ENCODE assay signal across 9 cellular contexts in genomic region chr11:10076458-10077141, GRCh38.
A peak's percentile ranks its signal among the peaks of the same experiment; 100 is the strongest.
DNase-seq lines count a peak whose midpoint lies in the region; ATAC-seq, FAIRE-seq and TF ChIP-seq lines count a peak whose summit lies in the region.
"Had no signal": no experiment of that assay in that cellular context is flagged by ENCODE, and none has a peak within 500 bp of the region (broad histone marks: within the 10 kb centered on the region; RNA-seq: fewer than 3 reads in every experiment).

No MANE protein-coding gene starts in this region.

- H3K79me1 ChIP-seq in IMR-90 (ENCODE audit: low read depth in 1 of 2, low read length in 2 of 2): peaks cover 17 to 47% of the 10 kb centered on the region in 2 experiments

- H2BK5ac ChIP-seq in IMR-90 (ENCODE audit: low read depth, low read length, poor library complexity, severe bottlenecking): peak overlapping the region; percentile 52

- no TSS peak for BruUV-seq in IMR-90 (replicated peaks; lab: Mats Ljungman, UMichigan)

- no peaks in the 10 kb centered on the region for H3K36me3 ChIP-seq in BJ (ENCODE audit: control insufficient read depth, insufficient read depth, low read length)
- no peaks in the 10 kb centered on the region for H3K36me3 ChIP-seq in IMR-90 (ENCODE audit: control insufficient read depth, insufficient read depth, low read length)

- no peak overlapping the region for H3K27ac ChIP-seq in IMR-90 (ENCODE audit: insufficient read depth, low read length)
- no peak overlapping the region for H3K27ac ChIP-seq in foreskin keratinocyte

- CTCF ChIA-PET in BJ (lab: Yijun Ruan, JAX) (interaction anchor here (0.7 to 1.1 kb wide), 5 partner anchors 8 to 147 kb away, joined by 3 to 4 read pairs (median 3); no protein-coding TSS in a partner anchor), IMR-90 (lab: Yijun Ruan, JAX) (interaction anchor here (0.5 to 1.5 kb wide), 5 partner anchors 8 to 49 kb away, joined by 3 to 4 read pairs (median 3); no protein-coding TSS in a partner anchor)
- CTCF ChIA-PET in activated CD4-positive, alpha-beta T cell treated with anti-CD3 and anti-CD28 coated beads, Interleukin-2, amount 10 ng/mL, durations not matched to agents 7 days and 5 days (lab: Charles Lee): interaction anchor here (0.5 to 1.2 kb wide), 3 partner anchors 15 to 641 kb away, joined by 3 to 4 read pairs (median 3); no protein-coding TSS in a partner anchor

- H3K36me3 Mint-ChIP-seq in activated CD4-positive, alpha-beta T cell treated with anti-CD3 and anti-CD28 coated beads, Interleukin-2, amount 10 ng/mL, durations not matched to agents 7 days and 5 days (ENCODE audit: low read depth): peaks cover 2% of the 10 kb centered on the region

- no peak overlapping the region for H2BK20ac ChIP-seq in IMR-90 (ENCODE audit: low read depth, low read length)

- peak overlapping the region; percentile 29 for H2AFZ ChIP-seq in IMR-90 (replicated peaks; ENCODE audit: low read length, poor library complexity)

- no peak overlapping the region for H3K4me3 Mint-ChIP-seq in activated CD4-positive, alpha-beta T cell treated with anti-CD3 and anti-CD28 coated beads, Interleukin-2, amount 10 ng/mL, durations not matched to agents 7 days and 5 days
- H3K4me3 Mint-ChIP-seq: IgD-negative memory B cell had no signal

- TF ChIP-seq CTCF in BJ (IDR thresholded peaks at IDR 0.05; ENCODE audit: insufficient read depth, low read depth, low read length): peak; percentile 48
- TF ChIP-seq CTCF in IMR-90 (conservative IDR thresholded peaks at IDR 0.05; ENCODE audit: low read depth, low read length): peak; percentile 44
- peak; percentile 70 for TF ChIP-seq CTCF in foreskin keratinocyte (conservative IDR thresholded peaks at IDR 0.05)

- H2AK5ac ChIP-seq in IMR-90 (ENCODE audit: low read depth, low read length): peak overlapping the region; percentile 29; the same call in 1 of the 2 replicates

- peaks cover 15% of the 10 kb centered on the region for H3K4me1 ChIP-seq in IMR-90 (ENCODE audit: control insufficient read depth, insufficient read depth, low read length)
- no peaks in the 10 kb centered on the region for H3K4me1 ChIP-seq in foreskin keratinocyte

- no peaks in the 10 kb centered on the region for H3K27me3 Mint-ChIP-seq in activated CD4-positive, alpha-beta T cell treated with anti-CD3 and anti-CD28 coated beads, Interleukin-2, amount 10 ng/mL, durations not matched to agents 7 days and 5 days

- peaks cover 6% of the 10 kb centered on the region for H3K9me3 ChIP-seq in IMR-90 (ENCODE audit: control insufficient read depth, insufficient read depth, low read length)

- POLR2A ChIA-PET in BJ (lab: Charles Lee): no interaction called here
- POLR2A ChIA-PET in IMR-90 (lab: Charles Lee; ENCODE audit: unreplicated experiment): interaction anchor here (0.6 kb wide), 1 partner anchor 194 kb away, joined by 9 read pairs; no protein-coding TSS in a partner anchor
- POLR2A ChIA-PET in activated CD4-positive, alpha-beta T cell treated with anti-CD3 and anti-CD28 coated beads, Interleukin-2, amount 10 ng/mL, durations not matched to agents 7 days and 5 days (lab: Charles Lee): no interaction called here

- H3K56ac ChIP-seq in IMR-90 (ENCODE audit: extremely low read depth, insufficient read depth, low read length): no peak overlapping the region

- DNase-seq in BJ (ENCODE audit: low read depth) (no peak), IMR-90 (peak; percentile 63), foreskin keratinocyte (no peak), RCC 7860 (ENCODE audit: low spot score) (no peak), T1000 (lab: John Stamatoyannopoulos, UW) (no peak)
- DNase-seq in activated CD4-positive, alpha-beta T cell treated with anti-CD3 and anti-CD28 coated beads, Interleukin-2, amount 10 ng/mL, durations not matched to agents 7 days and 5 days: peak; percentile 37
- DNase-seq in stimulated activated CD4-positive, alpha-beta T cell treated with anti-CD3 and anti-CD28 coated beads, Interleukin-12 subunit alpha, Interleukin-12 subunit beta, amount 100 ng/mL, for 4 hours: peak; percentile 18

- no peak for FAIRE-seq in RCC 7860 (lab: Jason Lieb, UNC)

- no peak overlapping the region for H3K18ac ChIP-seq in IMR-90 (ENCODE audit: low read depth, low read length)

- H3K14ac ChIP-seq in IMR-90 (replicated peaks; ENCODE audit: low read depth, low read length): no peak overlapping the region

- peaks cover 11% of the 10 kb centered on the region for H3K9me1 ChIP-seq in IMR-90 (ENCODE audit: insufficient read depth, low read length)

- peaks cover 22% of the 10 kb centered on the region for H3K9me3 Mint-ChIP-seq in activated CD4-positive, alpha-beta T cell treated with anti-CD3 and anti-CD28 coated beads, Interleukin-2, amount 10 ng/mL, durations not matched to agents 7 days and 5 days

- no peak overlapping the region for H3K23ac ChIP-seq in IMR-90 (ENCODE audit: low read depth, low read length)

- WGBS in IMR-90 (ENCODE audit: extremely low coverage in 2 of 2, insufficient read length in 1 of 2), 2 experiments: 0% methylated on average over 1 of the region's 6 CpGs; no CpG with 5 or more reads in 1 of the 2 experiments

- ATAC-seq in GM19023 (IDR thresholded peaks at IDR 0.05; ENCODE audit: unreplicated experiment) (peak; percentile 58), IMR-90 (ENCODE audit: low read depth) (peak; percentile 72), foreskin keratinocyte (no peak)

- H4K8ac ChIP-seq in IMR-90 (ENCODE audit: low read depth in 2 of 2, low read length in 2 of 2): peak overlapping the region in 1 of 2 experiments; percentile 11; a peak in 1 of 4 replicates

- H2AK9ac ChIP-seq in IMR-90 (replicated peaks; ENCODE audit: low read depth, low read length, poor library complexity): peak overlapping the region; percentile 5

- H3K4me2 ChIP-seq in IMR-90 (ENCODE audit: low read depth, low read length): no peak overlapping the region

- no peaks in the 10 kb centered on the region for H3K4me1 Mint-ChIP-seq in activated CD4-positive, alpha-beta T cell treated with anti-CD3 and anti-CD28 coated beads, Interleukin-2, amount 10 ng/mL, durations not matched to agents 7 days and 5 days

- in situ Hi-C loops in IMR-90 (cut with MboI; ENCODE audit: low sequenced_read_pairs): no loop called here

- H3K27me3 ChIP-seq in BJ (ENCODE audit: control insufficient read depth, insufficient read depth, low read length) (no peaks in the 10 kb centered on the region), IMR-90 (ENCODE audit: control insufficient read depth, insufficient read depth, low read length) (no peaks in the 10 kb centered on the region), foreskin keratinocyte (no peaks in the 10 kb centered on the region)

- peak overlapping the region; percentile 40; the same call in 1 of the 2 replicates for H3K4ac ChIP-seq in IMR-90 (ENCODE audit: low read depth, low read length)

- dilution Hi-C loops in IMR-90 (cut with HindIII; ENCODE audit: low sequenced_read_pairs, unreplicated experiment): no loop called here

- intact Hi-C loops in IMR-90 (cut with micrococcal nuclease): loop anchor here (5.0 to 10.0 kb wide), 2 partner anchors 84 to 222 kb away; no protein-coding TSS in a partner anchor

- no peak for TF ChIP-seq POLR2A in IMR-90 (IDR thresholded peaks at IDR 0.05; ENCODE audit: low read depth, low read length)

- no peak overlapping the region for H3K9ac ChIP-seq in IMR-90 (ENCODE audit: low read depth, low read length)

- H4K5ac ChIP-seq in IMR-90 (ENCODE audit: low read depth, low read length): peak overlapping the region; percentile 46; the same call in 1 of the 2 replicates

- H4K20me1 ChIP-seq in IMR-90 (ENCODE audit: insufficient read depth, low read length): no peaks in the 10 kb centered on the region; the same call in 1 of the 2 replicates

- H3K27ac Mint-ChIP-seq in activated CD4-positive, alpha-beta T cell treated with anti-CD3 and anti-CD28 coated beads, Interleukin-2, amount 10 ng/mL, durations not matched to agents 7 days and 5 days: no peak overlapping the region
- H3K27ac Mint-ChIP-seq: IgD-negative memory B cell had no signal

- peak overlapping the region; percentile 20 for H4K91ac ChIP-seq in IMR-90 (ENCODE audit: insufficient read depth, low read depth, low read length)

- no peak overlapping the region for H2BK120ac ChIP-seq in IMR-90 (ENCODE audit: low read depth, low read length)

- TF ChIP-seq RAD21 in IMR-90 (IDR thresholded peaks at IDR 0.05; ENCODE audit: low read length): peak; percentile 34; the same call in 1 of the 2 replicates

- H3K4me3 ChIP-seq in BJ (ENCODE audit: low read depth, low read length) (no peak overlapping the region), IMR-90 (ENCODE audit: insufficient read depth, low read depth, low read length) (no peak overlapping the region)

- no peak overlapping the region; the same call in 2 of the 3 replicates for H2BK15ac ChIP-seq in IMR-90 (ENCODE audit: low read depth, low read length)

TF ChIP-seq in IMR-90, 13 proteins besides CTCF, POLR2A, EP300 and RAD21 (continues in another document):
- TF ChIP-seq CEBPB (IDR thresholded peaks at IDR 0.05; ENCODE audit: low read depth, low read length) (no peak), ELK1 (IDR thresholded peaks at IDR 0.05; ENCODE audit: borderline replicate concordance, low read depth, low read length) (no peak), CHD1 (IDR thresholded peaks at IDR 0.05; ENCODE audit: low read depth, low read length) (no peak), RCOR1 (IDR thresholded peaks at IDR 0.05; ENCODE audit: insufficient replicate concordance, low read length) (no peak), MXI1 (IDR thresholded peaks at IDR 0.05; ENCODE audit: borderline replicate concordance, low read depth, low read length) (no peak), MAFK (IDR thresholded peaks at IDR 0.05; ENCODE audit: low read depth, low read length) (no peak), RFX5 (IDR thresholded peaks at IDR 0.05; ENCODE audit: low read depth, low read length) (no peak), BHLHE40 (IDR thresholded peaks at IDR 0.05; ENCODE audit: low read depth, low read length) (no peak), NFE2L2 (IDR thresholded peaks at IDR 0.05; ENCODE audit: low read depth, low read length) (no peak), SMC3 (IDR thresholded peaks at IDR 0.05; ENCODE audit: low read depth, low read length) (no peak)

Comparison
In these comparisons a context has a peak if more than half of its experiments do, and no peak if none do; other contexts are left out.
1. DNase-seq: peak in IMR-90 (single experiment), activated CD4-positive, alpha-beta T cell treated with anti-CD3 and anti-CD28 coated beads, Interleukin-2, amount 10 ng/mL, durations not matched to agents 7 days and 5 days (single experiment) and stimulated activated CD4-positive, alpha-beta T cell treated with anti-CD3 and anti-CD28 coated beads, Interleukin-12 subunit alpha, Interleukin-12 subunit beta, amount 100 ng/mL, for 4 hours (single experiment); none in BJ (single experiment), foreskin keratinocyte (0 of 2), RCC 7860 (single experiment) and T1000 (single experiment).
2. Peak in every context shown above with its lines, with median percentiles within 50 percentile points of each other: CTCF ChIP-seq.